1 cellular context compared by ENCODE assay signal in the genomic region with DNA sequence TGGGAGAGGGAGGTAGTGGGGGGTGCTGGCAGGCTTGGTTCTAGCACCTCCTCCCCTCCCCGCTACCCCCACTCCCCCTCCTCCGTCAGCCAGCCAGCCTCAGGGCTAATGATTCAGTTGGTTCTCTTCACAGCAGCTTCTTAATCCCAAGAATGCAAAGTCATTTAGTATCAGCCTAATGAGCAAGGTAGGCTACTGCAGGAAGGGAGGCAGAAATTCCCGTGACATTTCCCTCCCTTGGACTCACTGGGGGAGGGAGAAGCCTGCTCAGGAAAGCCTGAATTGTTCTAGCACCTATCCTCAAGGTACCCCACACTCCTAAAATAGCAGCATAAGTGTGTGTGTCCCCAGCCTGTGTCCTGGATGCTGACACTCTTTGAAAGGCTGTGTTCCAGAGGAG.
TF ChIP-seq lines count a peak whose summit lies in the region.

No MANE protein-coding gene starts in this region.

TF ChIP-seq in H1, 55 proteins besides CTCF, POLR2A, EP300 and RAD21 (continued from another document):
- peak; percentile 66; the same call in 1 of the 2 replicates for TF ChIP-seq BACH1 (IDR thresholded peaks at IDR 0.05; ENCODE audit: low read length)
- TF ChIP-seq RFX5 (IDR thresholded peaks at IDR 0.05; ENCODE audit: borderline replicate concordance, low read depth, low read length): no peak
- peak; percentile 49; the same call in 1 of the 2 replicates for TF ChIP-seq MAFK (IDR thresholded peaks at IDR 0.05; ENCODE audit: low read depth, low read length)
